Comparison of ENCODE assay signal across 22 cellular contexts in genomic region chr6:28868873-28869272, GRCh38. TPM values are rescaled to one million over a fixed set of nuclear protein-coding genes. Genes with fewer than 3 reads are reported as not detected.
DNase-seq lines count a peak whose midpoint lies in the region; ATAC-seq and TF ChIP-seq lines count a peak whose summit lies in the region.
"Had no signal": no experiment of that assay in that cellular context is flagged by ENCODE, and none has a peak within 500 bp of the region (broad histone marks: within the 10 kb centered on the region; RNA-seq: fewer than 3 reads in every experiment).

No MANE protein-coding gene starts in this region.

- no peaks in the 10 kb centered on the region for H3K27me3 ChIP-seq in osteoblast (ENCODE audit: insufficient read depth, low read length)
- H3K27me3 ChIP-seq: Peyer's patch had no signal

- no peaks in the 10 kb centered on the region for H3K9me3 Mint-ChIP-seq in stimulated activated naive CD8-positive, alpha-beta T cell treated with anti-CD3 and anti-CD28 coated beads, Interleukin-15, Interleukin-2, amounts not matched to agents 100 ng/mL and 50 ng/mL, for 24 hours
- no peaks in the 10 kb centered on the region for H3K9me3 Mint-ChIP-seq in stimulated activated naive CD8-positive, alpha-beta T cell treated with anti-CD3 and anti-CD28 coated beads, Interleukin-15, amount 100 ng/mL, for 72 hours

- no peak for TF ChIP-seq CTCF in NB4 (IDR thresholded peaks at IDR 0.05; ENCODE audit: low read depth, low read length)
- no peak for TF ChIP-seq CTCF in osteoblast (IDR thresholded peaks at IDR 0.05; ENCODE audit: extremely low read depth, low read depth, low read length)

- peaks cover under 1% of the 10 kb centered on the region for H3K36me3 Mint-ChIP-seq in stimulated activated naive CD8-positive, alpha-beta T cell treated with anti-CD3 and anti-CD28 coated beads, Interleukin-15, Interleukin-2, amounts not matched to agents 100 ng/mL and 50 ng/mL, for 24 hours (ENCODE audit: low read depth)
- H3K36me3 Mint-ChIP-seq in T-helper 17 cell (ENCODE audit: low read depth), result no peaks in the 10 kb centered on the region

- H3K4me3 ChIP-seq in NB4 (ENCODE audit: low read depth, low read length) (no peak overlapping the region), osteoblast (ENCODE audit: insufficient read depth, low read length) (no peak overlapping the region)
- H3K4me3 ChIP-seq: GM23338, Peyer's patch had no signal

- no peak for TF ChIP-seq POLR2A in NB4 (IDR thresholded peaks at IDR 0.05; ENCODE audit: extremely low read depth, insufficient read length)

- no peak overlapping the region for H2AFZ ChIP-seq in osteoblast (ENCODE audit: low read length)
- H2AFZ ChIP-seq: GM23338 had no signal

- peaks cover 6% of the 10 kb centered on the region for H3K4me1 ChIP-seq in osteoblast (ENCODE audit: insufficient read depth, low read length)

- H3K4me1 Mint-ChIP-seq in stimulated activated naive CD8-positive, alpha-beta T cell treated with anti-CD3 and anti-CD28 coated beads, Interleukin-15, Interleukin-2, amounts not matched to agents 100 ng/mL and 50 ng/mL, for 24 hours (ENCODE audit: low read depth), result peaks cover 32% of the 10 kb centered on the region
- peaks cover 38% of the 10 kb centered on the region for H3K4me1 Mint-ChIP-seq in stimulated activated naive CD8-positive, alpha-beta T cell treated with anti-CD3 and anti-CD28 coated beads, Interleukin-15, amount 100 ng/mL, for 72 hours
- peaks cover 8% of the 10 kb centered on the region for H3K4me1 Mint-ChIP-seq in T-helper 17 cell

- no peaks in the 10 kb centered on the region for H3K9me3 ChIP-seq in T-helper 17 cell (ENCODE audit: control insufficient read depth, low read length, poor library complexity, severe bottlenecking)
- no peaks in the 10 kb centered on the region for H3K9me3 ChIP-seq in osteoblast (ENCODE audit: low read depth, low read length)
- H3K9me3 ChIP-seq: Peyer's patch had no signal

- H3K27ac Mint-ChIP-seq in stimulated activated naive CD8-positive, alpha-beta T cell treated with anti-CD3 and anti-CD28 coated beads, Interleukin-15, Interleukin-2, amounts not matched to agents 100 ng/mL and 50 ng/mL, for 24 hours, result peak overlapping the region; percentile 12
- H3K27ac Mint-ChIP-seq in stimulated activated naive CD8-positive, alpha-beta T cell treated with anti-CD3 and anti-CD28 coated beads, Interleukin-15, amount 100 ng/mL, for 72 hours, result no peak overlapping the region
- peak overlapping the region; percentile 61 for H3K27ac Mint-ChIP-seq in T-helper 17 cell
- H3K27ac Mint-ChIP-seq: CD8-positive, alpha-beta T cell; GM23338; HFFc6 had no signal

- no peaks in the 10 kb centered on the region for H3K79me2 ChIP-seq in osteoblast (ENCODE audit: insufficient read depth, low read length)

- H3K4me3 Mint-ChIP-seq in stimulated activated naive CD8-positive, alpha-beta T cell treated with anti-CD3 and anti-CD28 coated beads, Interleukin-15, Interleukin-2, amounts not matched to agents 100 ng/mL and 50 ng/mL, for 24 hours, result no peak overlapping the region
- H3K4me3 Mint-ChIP-seq in stimulated activated naive CD8-positive, alpha-beta T cell treated with anti-CD3 and anti-CD28 coated beads, Interleukin-15, amount 100 ng/mL, for 72 hours, result no peak overlapping the region
- no peak overlapping the region for H3K4me3 Mint-ChIP-seq in T-helper 17 cell
- H3K4me3 Mint-ChIP-seq: CD8-positive, alpha-beta T cell; GM23338; H9; HFFc6 had no signal

- ATAC-seq in stimulated activated naive CD8-positive, alpha-beta T cell treated with anti-CD3 and anti-CD28 coated beads, Interleukin-15, amount 100 ng/mL, for 72 hours, result no peak
- ATAC-seq in T-helper 17 cell, result no peak
- ATAC-seq: CD8-positive, alpha-beta T cell; GM23338 had no signal

- no peak overlapping the region for H3K4me2 ChIP-seq in osteoblast (ENCODE audit: insufficient read depth, low read length)
- H3K4me2 ChIP-seq: GM23338 had no signal

- H4K20me1 ChIP-seq in osteoblast (ENCODE audit: insufficient read depth, low read length), result no peaks in the 10 kb centered on the region

- DNase-seq in stimulated activated naive CD8-positive, alpha-beta T cell treated with anti-CD3 and anti-CD28 coated beads, Interleukin-15, amount 100 ng/mL, for 72 hours, result no peak
- DNase-seq in NB4 (ENCODE audit: low read depth) (peak; percentile 33), T-helper 17 cell (no peak), osteoblast (ENCODE audit: insufficient read length, low spot score, missing footprints) (peak; percentile 69), D341Med (ENCODE audit: low spot score) (no peak), T-helper 1 cell (no peak), activated gamma-delta T cell (lab: John Stamatoyannopoulos, UW) (no peak)
- DNase-seq: C1 segment of cervical spinal cord; CD8-positive, alpha-beta T cell; DMS79 treated with DMSO at 0.1 percent for 48 hours; H9; HFFc6; Kasumi-1; NCI-H2029; NCI-H2227 treated with DMSO at 0.1 percent for 48 hours; NCI-H526 treated with DMSO at 0.1 percent for 48 hours; Peyer's patch; SHP77 treated with DMSO at 0.1 percent for 48 hours; SW 1271 had no signal

- no peaks in the 10 kb centered on the region for H3K36me3 ChIP-seq in osteoblast (ENCODE audit: insufficient read depth, low read length)
- H3K36me3 ChIP-seq: Peyer's patch had no signal

- H3K27me3 Mint-ChIP-seq in stimulated activated naive CD8-positive, alpha-beta T cell treated with anti-CD3 and anti-CD28 coated beads, Interleukin-15, Interleukin-2, amounts not matched to agents 100 ng/mL and 50 ng/mL, for 24 hours, result no peaks in the 10 kb centered on the region
- H3K27me3 Mint-ChIP-seq in stimulated activated naive CD8-positive, alpha-beta T cell treated with anti-CD3 and anti-CD28 coated beads, Interleukin-15, amount 100 ng/mL, for 72 hours, result no peaks in the 10 kb centered on the region
- no peaks in the 10 kb centered on the region for H3K27me3 Mint-ChIP-seq in T-helper 17 cell

- no peak overlapping the region for H3K27ac ChIP-seq in osteoblast (ENCODE audit: low read depth, low read length)
- H3K27ac ChIP-seq: HL-60, Peyer's patch had no signal

RNA-seq across cellular contexts. Expression of gene TRIM27, which starts 54.9 kb away (rescaled TPM):
- 10 to 100 TPM; 21.9 to 22.0 TPM for total RNA-seq in T-helper 17 cell
- total RNA-seq in osteoblast, result 53.6 and 63.6 TPM in 2 replicates

Comparison
In these comparisons a context has a peak if more than half of its experiments do, and no peak if none do; other contexts are left out.
1. H3K27ac Mint-ChIP-seq: peak in stimulated activated naive CD8-positive, alpha-beta T cell treated with anti-CD3 and anti-CD28 coated beads, Interleukin-15, Interleukin-2, amounts not matched to agents 100 ng/mL and 50 ng/mL, for 24 hours (single experiment) and T-helper 17 cell (single experiment); none in stimulated activated naive CD8-positive, alpha-beta T cell treated with anti-CD3 and anti-CD28 coated beads, Interleukin-15, amount 100 ng/mL, for 72 hours (0 of 2).
2. DNase-seq: peak in NB4 (single experiment) and osteoblast (single experiment); none in stimulated activated naive CD8-positive, alpha-beta T cell treated with anti-CD3 and anti-CD28 coated beads, Interleukin-15, amount 100 ng/mL, for 72 hours (0 of 2), T-helper 17 cell (0 of 3), D341Med (single experiment), T-helper 1 cell (0 of 5) and activated gamma-delta T cell (single experiment).